Comparison of ENCODE assay signal across 3 cellular contexts in the genomic region with DNA sequence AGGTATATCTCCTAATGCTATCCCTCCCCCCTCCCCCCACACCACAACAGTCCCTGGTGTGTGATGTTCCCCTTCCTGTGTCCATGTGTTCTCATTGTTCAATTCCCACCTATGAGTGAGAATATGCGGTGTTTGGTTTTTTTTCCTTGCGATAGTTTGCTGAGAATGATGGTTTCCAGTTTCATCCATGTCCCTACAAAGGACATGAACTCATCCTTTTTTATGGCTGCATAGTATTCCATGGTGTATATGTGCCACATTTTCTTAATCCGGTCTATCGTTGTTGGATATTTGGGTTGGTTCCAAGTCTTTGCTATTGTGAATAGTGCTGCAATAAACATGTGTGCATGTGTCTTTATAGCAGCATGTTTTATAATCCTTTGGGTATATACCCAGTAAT. TPM values are rescaled to one million over a fixed set of nuclear protein-coding genes. Genes with fewer than 3 reads are reported as not detected.
"Had no signal": no experiment of that assay in that cellular context is flagged by ENCODE, and none has a peak within 500 bp of the region (broad histone marks: within the 10 kb centered on the region; RNA-seq: fewer than 3 reads in every experiment).

No MANE protein-coding gene starts in this region.

RNA-seq across cellular contexts. Expression of gene RNF212, which starts 12.1 kb away (rescaled TPM):
- total RNA-seq: HepG2, HT-29, HT1080 had no signal
- polyA plus RNA-seq: HepG2 had no signal

RNA-seq across cellular contexts. Expression of gene SPON2, which starts 46.9 kb away (rescaled TPM):
- total RNA-seq: HT1080 had no signal
